8 cellular contexts compared by ENCODE assay signal in the genomic region with DNA sequence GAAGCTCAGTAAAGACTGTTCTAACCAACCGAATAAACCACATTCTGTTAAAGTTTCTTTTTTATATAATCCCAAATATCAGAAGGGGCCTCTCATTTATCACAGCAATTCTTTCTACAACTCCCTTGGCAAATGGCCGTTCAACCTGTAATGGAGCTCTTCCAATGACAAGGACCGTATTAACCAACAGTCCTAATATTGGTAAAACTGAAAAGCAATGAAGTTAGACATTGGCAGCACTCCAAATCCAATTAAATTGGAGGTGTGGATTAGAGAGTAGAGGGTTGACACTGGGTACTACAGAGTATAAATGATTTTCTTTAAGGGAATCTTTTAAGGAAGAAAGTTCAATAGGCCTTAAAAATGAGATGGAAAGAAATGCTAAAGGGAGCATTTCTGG. TPM values are rescaled to one million over a fixed set of nuclear protein-coding genes. Genes with fewer than 3 reads are reported as not detected.
A peak's percentile ranks its signal among the peaks of the same experiment; 100 is the strongest.
DNase-seq lines count a peak whose midpoint lies in the region; ATAC-seq, FAIRE-seq and TF ChIP-seq lines count a peak whose summit lies in the region.

No MANE protein-coding gene starts in this region.

- TF ChIP-seq EP300 in neural cell (conservative IDR thresholded peaks at IDR 0.05; ENCODE audit: poor library complexity, severe bottlenecking), result no peak

- no peak overlapping the region for H2AFZ ChIP-seq in neural cell (ENCODE audit: low read depth, low read length)

- H4K20me1 ChIP-seq in neural cell (ENCODE audit: insufficient read depth), result no peaks in the 10 kb centered on the region

- peak overlapping the region; percentile 89 for H3K9ac ChIP-seq in neural cell (ENCODE audit: low read length)

- H3F3A ChIP-seq in neural cell (ENCODE audit: insufficient read depth, low read length, poor library complexity, severe bottlenecking), result no peaks in the 10 kb centered on the region

- H3K27ac ChIP-seq in C4-2B (peak overlapping the region; percentile 94), neural cell (ENCODE audit: low read length) (peak overlapping the region; percentile 86)

- TF ChIP-seq CTCF in C4-2B (conservative IDR thresholded peaks at IDR 0.05), result no peak
- TF ChIP-seq CTCF in neural cell (IDR thresholded peaks at IDR 0.05; ENCODE audit: poor library complexity, severe bottlenecking), result no peak

- FAIRE-seq in urothelium cell line (lab: Jason Lieb, UNC), result no peak

- H3K9me2 ChIP-seq in neural cell (ENCODE audit: insufficient read depth, low read length), result no peaks in the 10 kb centered on the region

- H3K4me2 ChIP-seq in neural cell (ENCODE audit: low read length), result peak overlapping the region; percentile 81

- H3K27me3 ChIP-seq in neural cell (ENCODE audit: insufficient read depth, low read depth, low read length), result no peaks in the 10 kb centered on the region

- peaks cover 39% of the 10 kb centered on the region for H3K79me2 ChIP-seq in neural cell (replicated peaks; ENCODE audit: insufficient read depth, low read length)

- DNase-seq in KBM-7, result peak; percentile 14
- DNase-seq in dermis blood vessel endothelial cell, result peak; percentile 20
- no peak for DNase-seq in occipital lobe (lab: John Stamatoyannopoulos, UW)
- no peak for DNase-seq in urothelium cell line (ENCODE audit: low spot score)

- in situ Hi-C loops in KBM-7 (cut with MboI; ENCODE audit: low pct_unique_long_range_greater_than_20kb, low sequenced_read_pairs), result no loop called here

- peak overlapping the region; percentile 78 for H3K4me3 ChIP-seq in neural cell (ENCODE audit: low read length)

- ATAC-seq in HG03565 (IDR thresholded peaks at IDR 0.05; ENCODE audit: unreplicated experiment) (no peak), HG02938 (IDR thresholded peaks at IDR 0.05; ENCODE audit: unreplicated experiment) (no peak)

- TF ChIP-seq RAD21 in neural cell (conservative IDR thresholded peaks at IDR 0.05), result no peak

- H3K36me3 ChIP-seq in neural cell (ENCODE audit: insufficient read depth, low read length), result no peaks in the 10 kb centered on the region

- H3K9me3 ChIP-seq in neural cell (ENCODE audit: low read length), result no peaks in the 10 kb centered on the region

TF ChIP-seq in neural cell, 6 proteins besides CTCF, POLR2A, EP300 and RAD21:
- TF ChIP-seq, protein P1, sequence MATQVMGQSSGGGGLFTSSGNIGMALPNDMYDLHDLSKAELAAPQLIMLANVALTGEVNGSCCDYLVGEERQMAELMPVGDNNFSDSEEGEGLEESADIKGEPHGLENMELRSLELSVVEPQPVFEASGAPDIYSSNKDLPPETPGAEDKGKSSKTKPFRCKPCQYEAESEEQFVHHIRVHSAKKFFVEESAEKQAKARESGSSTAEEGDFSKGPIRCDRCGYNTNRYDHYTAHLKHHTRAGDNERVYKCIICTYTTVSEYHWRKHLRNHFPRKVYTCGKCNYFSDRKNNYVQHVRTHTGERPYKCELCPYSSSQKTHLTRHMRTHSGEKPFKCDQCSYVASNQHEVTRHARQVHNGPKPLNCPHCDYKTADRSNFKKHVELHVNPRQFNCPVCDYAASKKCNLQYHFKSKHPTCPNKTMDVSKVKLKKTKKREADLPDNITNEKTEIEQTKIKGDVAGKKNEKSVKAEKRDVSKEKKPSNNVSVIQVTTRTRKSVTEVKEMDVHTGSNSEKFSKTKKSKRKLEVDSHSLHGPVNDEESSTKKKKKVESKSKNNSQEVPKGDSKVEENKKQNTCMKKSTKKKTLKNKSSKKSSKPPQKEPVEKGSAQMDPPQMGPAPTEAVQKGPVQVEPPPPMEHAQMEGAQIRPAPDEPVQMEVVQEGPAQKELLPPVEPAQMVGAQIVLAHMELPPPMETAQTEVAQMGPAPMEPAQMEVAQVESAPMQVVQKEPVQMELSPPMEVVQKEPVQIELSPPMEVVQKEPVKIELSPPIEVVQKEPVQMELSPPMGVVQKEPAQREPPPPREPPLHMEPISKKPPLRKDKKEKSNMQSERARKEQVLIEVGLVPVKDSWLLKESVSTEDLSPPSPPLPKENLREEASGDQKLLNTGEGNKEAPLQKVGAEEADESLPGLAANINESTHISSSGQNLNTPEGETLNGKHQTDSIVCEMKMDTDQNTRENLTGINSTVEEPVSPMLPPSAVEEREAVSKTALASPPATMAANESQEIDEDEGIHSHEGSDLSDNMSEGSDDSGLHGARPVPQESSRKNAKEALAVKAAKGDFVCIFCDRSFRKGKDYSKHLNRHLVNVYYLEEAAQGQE (IDR thresholded peaks at IDR 0.05; ENCODE audit: borderline replicate concordance), result no peak
- TF ChIP-seq TAF1 (IDR thresholded peaks at IDR 0.05; ENCODE audit: low read depth) (no peak), EZH2 (IDR thresholded peaks at IDR 0.05; ENCODE audit: borderline replicate concordance, insufficient read depth, low read length, poor library complexity, severe bottlenecking) (no peak), MXI1 (conservative IDR thresholded peaks at IDR 0.05; ENCODE audit: poor library complexity, severe bottlenecking) (no peak), SMC3 (conservative IDR thresholded peaks at IDR 0.05; ENCODE audit: poor library complexity) (no peak), POLR2AphosphoS5 (IDR thresholded peaks at IDR 0.05) (no peak)

RNA-seq across cellular contexts. Expression of gene TMED7, which starts 0.8 kb away (rescaled TPM):
- total RNA-seq in dermis blood vessel endothelial cell (106 and 173 TPM in 2 replicates), occipital lobe (125 TPM)
- 62.4 and 74.3 TPM in 2 replicates for polyA plus RNA-seq in neural cell
- 108 and 120 TPM in 2 replicates for polyA minus RNA-seq in neural cell

RNA-seq across cellular contexts. Expression of gene TICAM2, which starts 22.7 kb away (rescaled TPM):
- 0.17 and 0.93 TPM in 2 replicates for total RNA-seq in dermis blood vessel endothelial cell
- polyA plus RNA-seq in neural cell, result not detected in 2 replicates
- not detected in 2 replicates for polyA minus RNA-seq in neural cell
- 0.94 TPM for total RNA-seq in occipital lobe

Comparison
In these comparisons a context has a peak if more than half of its experiments do, and no peak if none do; other contexts are left out.
1. DNase-seq: peak in KBM-7 (single experiment) and dermis blood vessel endothelial cell (single experiment); none in occipital lobe (single experiment) and urothelium cell line (single experiment).